ENCODE assay signal across 8 cellular contexts in the genomic region with DNA sequence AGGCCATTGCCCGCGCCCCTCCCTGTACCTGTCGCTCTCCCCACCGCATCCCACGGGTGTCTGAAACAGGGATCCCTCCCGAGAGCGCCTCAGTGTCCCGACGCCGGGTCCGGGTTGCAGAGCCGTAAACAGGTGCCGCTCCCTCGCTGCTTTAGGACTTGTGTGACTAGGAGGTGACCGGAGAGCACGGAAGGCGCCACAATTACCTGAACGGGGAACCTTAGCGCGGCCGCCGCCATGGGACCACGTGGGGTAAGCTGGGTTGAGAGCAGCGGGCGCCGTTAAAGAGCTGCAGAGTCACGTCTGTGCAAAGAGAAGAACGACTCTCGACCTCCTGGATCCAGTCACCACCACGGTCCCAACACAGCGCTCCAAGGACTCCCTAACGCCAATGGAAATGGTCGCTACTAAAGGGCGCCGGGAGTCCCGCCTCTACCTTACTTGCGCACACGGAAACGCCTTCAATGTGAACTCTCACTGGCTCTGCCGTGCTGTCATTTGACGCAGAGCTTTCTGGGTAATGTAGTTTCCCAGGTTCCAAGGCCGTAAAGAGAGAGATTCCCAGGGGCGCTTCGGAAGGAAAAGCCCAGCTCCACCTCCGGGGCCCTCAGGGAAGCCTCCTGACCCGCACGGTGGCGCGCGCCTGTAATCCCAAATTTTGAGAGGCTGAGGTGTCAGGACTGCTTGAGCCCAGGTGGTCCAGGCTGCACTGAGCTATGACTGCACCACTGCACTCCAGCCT. TPM values are rescaled to one million over a fixed set of nuclear protein-coding genes. Genes with fewer than 3 reads are reported as not detected.
A peak's percentile ranks its signal among the peaks of the same experiment; 100 is the strongest.
DNase-seq lines count a peak whose midpoint lies in the region; ATAC-seq and TF ChIP-seq lines count a peak whose summit lies in the region.

A gene (minus strand): TSS at position 409 of the 742 bp plus-strand sequence. CDS start 170 bp downstream, at position 239.

- DNase-seq in GM12864 (ENCODE audit: low read depth) (peak; percentile 80), NCI-H146 (lab: John Stamatoyannopoulos, UW) (peak; percentile 96), right atrium auricular region (ENCODE audit: low spot score) (peak; percentile 92), psoas muscle (peak; percentile 80 to 90), uterus (peak; percentile 80 to 85)

- 0% methylated on average over 50 of the region's 50 CpGs for WGBS in psoas muscle, 3 donors

- TF ChIP-seq CTCF in GM12864 (IDR thresholded peaks at IDR 0.05; ENCODE audit: low read depth, low read length, missing control alignments) (no peak), right atrium auricular region (IDR thresholded peaks at IDR 0.05) (no peak), psoas muscle (IDR thresholded peaks at IDR 0.05) (no peak), uterus (IDR thresholded peaks at IDR 0.05) (no peak)

- TF ChIP-seq POLR2A in uterus (IDR thresholded peaks at IDR 0.05): peak; percentile 61 to 69

- peaks cover 35% of the 10 kb centered on the region for H3K4me1 Mint-ChIP-seq in T-helper 1 cell treated with Interleukin-12 subunit alpha and Interleukin-12 subunit beta and Interleukin-4 antibody, amounts not matched to agents 30 μg/mL and 1 μg/mL, for 36 hours (ENCODE audit: low read depth)

- H3K4me1 ChIP-seq in right atrium auricular region (peaks cover 0 to 14% of the 10 kb centered on the region in 2 donors), psoas muscle (peaks cover 19% of the 10 kb centered on the region), uterus (no peaks in the 10 kb centered on the region)

- H3K4me3 Mint-ChIP-seq in T-helper 1 cell treated with Interleukin-12 subunit alpha and Interleukin-12 subunit beta and Interleukin-4 antibody, amounts not matched to agents 30 μg/mL and 1 μg/mL, for 36 hours: peak within 1 kb of the TSS; percentile 94

- H3K9me3 Mint-ChIP-seq in T-helper 1 cell treated with Interleukin-12 subunit alpha and Interleukin-12 subunit beta and Interleukin-4 antibody, amounts not matched to agents 30 μg/mL and 1 μg/mL, for 36 hours: no peaks in the 10 kb centered on the region

- H3K36me3 ChIP-seq in right atrium auricular region (peaks cover 8% of the 10 kb centered on the region), psoas muscle (ENCODE audit: insufficient read depth in 1 of 2, low read depth in 1 of 2) (peaks cover 0 to 27% of the 10 kb centered on the region in 2 donors), uterus (no peaks in the 10 kb centered on the region)

- H3K36me3 Mint-ChIP-seq in T-helper 1 cell treated with Interleukin-12 subunit alpha and Interleukin-12 subunit beta and Interleukin-4 antibody, amounts not matched to agents 30 μg/mL and 1 μg/mL, for 36 hours (ENCODE audit: low read depth): peaks cover 14% of the 10 kb centered on the region

- no peaks in the 10 kb centered on the region for H3K27me3 ChIP-seq in right atrium auricular region
- no peaks in the 10 kb centered on the region for H3K27me3 ChIP-seq in psoas muscle (ENCODE audit: insufficient read depth in 3 of 3, low read length in 2 of 3)
- H3K27me3 ChIP-seq in uterus: no peaks in the 10 kb centered on the region

- H3K9me3 ChIP-seq in right atrium auricular region (no peaks in the 10 kb centered on the region), psoas muscle (no peaks in the 10 kb centered on the region), uterus (no peaks in the 10 kb centered on the region)

- peak within 1 kb of the TSS; percentile 93 for H3K27ac Mint-ChIP-seq in T-helper 1 cell treated with Interleukin-12 subunit alpha and Interleukin-12 subunit beta and Interleukin-4 antibody, amounts not matched to agents 30 μg/mL and 1 μg/mL, for 36 hours

- H3K27ac ChIP-seq in angular gyrus (ENCODE audit: low read depth, low read length) (peak within 1 kb of the TSS; percentile 86), right atrium auricular region (peak within 1 kb of the TSS; percentile 76 to 78), psoas muscle (peak within 1 kb of the TSS; percentile 82), uterus (peak within 1 kb of the TSS; percentile 71 to 79)

- intact Hi-C loops in psoas muscle (cut with DNase I): no loop called here
- intact Hi-C loops in uterus (cut with DNase I; ENCODE audit: low total_unique reads): no loop called here

- ATAC-seq in HG02763 (IDR thresholded peaks at IDR 0.05; ENCODE audit: unreplicated experiment) (peak; percentile 73), psoas muscle (peak; percentile 88 to 91 (median 89))

- H3K27me3 Mint-ChIP-seq in T-helper 1 cell treated with Interleukin-12 subunit alpha and Interleukin-12 subunit beta and Interleukin-4 antibody, amounts not matched to agents 30 μg/mL and 1 μg/mL, for 36 hours (ENCODE audit: low read depth): no peaks in the 10 kb centered on the region

- H3K4me3 ChIP-seq in GM12864 (ENCODE audit: low read depth, low read length) (peak within 1 kb of the TSS; percentile 67), right atrium auricular region (peak within 1 kb of the TSS; percentile 78 to 92), psoas muscle (peak within 1 kb of the TSS; percentile 92), uterus (peak within 1 kb of the TSS; percentile 64 to 92)

RNA-seq across cellular contexts. Expression of the gene that starts here (rescaled TPM):
- total RNA-seq in right atrium auricular region (1 to 10 TPM; 1.0 to 5.3 TPM), psoas muscle (1 to 10 TPM; 1.2 to 4.1 (median 2.4) TPM), uterus (10 to 100 TPM in 2 of 4 donors, 1 to 10 TPM in 1, under 1 TPM in 1; 0.77 to 15.0 (median 9.3) TPM)
- 1 to 10 TPM; 1.8 to 6.1 (median 3.5) TPM for polyA plus RNA-seq in psoas muscle

Comparison
In these comparisons a context has a peak if more than half of its experiments do, and no peak if none do; other contexts are left out.
1. Peak in every context shown above with its lines: DNase-seq, ATAC-seq, H3K4me3 ChIP-seq and H3K27ac ChIP-seq.